ENCODE assay signal across 8 cellular contexts in the genomic region with DNA sequence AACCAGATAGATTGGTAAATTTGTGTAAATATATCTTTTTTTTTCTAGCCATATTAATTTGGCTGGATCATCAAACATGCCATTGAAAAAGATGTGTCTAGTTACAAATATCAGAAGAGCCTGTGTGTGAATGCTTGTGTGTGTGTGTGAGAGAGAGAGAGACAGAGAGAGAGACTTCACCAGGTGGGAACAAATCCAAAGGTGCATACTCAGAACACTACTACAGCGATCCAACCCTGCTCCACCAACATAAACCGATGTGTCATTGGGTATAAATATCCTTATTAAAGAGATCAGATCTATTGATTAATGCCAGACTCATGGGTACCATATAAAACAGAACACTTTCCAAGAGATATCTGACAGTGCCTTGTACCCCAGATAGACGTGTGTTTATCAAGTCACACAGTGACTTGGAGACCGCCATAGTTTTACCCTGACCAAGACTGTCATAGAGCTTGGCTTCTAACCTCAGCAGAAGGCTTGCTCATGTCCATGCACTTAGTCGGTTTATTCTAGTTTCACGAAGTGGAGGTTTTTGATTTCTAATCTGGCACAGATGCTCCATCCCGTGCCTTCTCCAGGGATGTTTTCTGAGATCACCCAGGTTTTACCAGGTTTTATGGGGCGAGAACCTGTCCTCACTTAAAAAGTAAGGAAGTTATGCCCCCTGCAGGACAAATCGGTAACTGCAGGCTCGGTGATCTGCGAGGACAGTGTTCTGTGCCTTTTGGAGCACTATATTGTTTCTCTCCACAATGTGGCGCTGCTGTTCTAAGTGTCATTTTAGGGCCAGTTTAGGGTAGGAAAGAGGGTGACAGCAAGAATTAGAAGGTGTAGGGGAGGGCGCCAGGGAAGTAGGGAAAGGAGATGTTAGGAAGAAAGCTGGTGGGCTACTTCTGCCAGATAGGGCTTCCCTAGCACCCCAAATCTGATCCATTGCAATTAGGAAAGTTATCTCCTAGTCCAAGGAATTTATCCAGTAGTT. TPM values are rescaled to one million over a fixed set of nuclear protein-coding genes. Genes with fewer than 3 reads are reported as not detected.
DNase-seq lines count a peak whose midpoint lies in the region; ATAC-seq and TF ChIP-seq lines count a peak whose summit lies in the region.

No MANE protein-coding gene starts in this region.

- 20 to 35% methylated on average over 11 to 13 of the region's 13 CpGs for WGBS in endodermal cell (ENCODE audit: insufficient coverage in 1 of 2, insufficient read length in 1 of 2), 2 experiments

- peaks cover 3% of the 10 kb centered on the region for H3K27me3 ChIP-seq in endodermal cell (ENCODE audit: control insufficient read depth, insufficient read depth, low read length, poor library complexity, severe bottlenecking)

- no peaks in the 10 kb centered on the region for H3K4me1 Mint-ChIP-seq in endodermal cell

- H3K9me3 ChIP-seq in endodermal cell (ENCODE audit: control insufficient read depth, low read length) = no peaks in the 10 kb centered on the region

- H3K4me3 ChIP-seq in endodermal cell (ENCODE audit: low read length) = no peak overlapping the region

- H3K4me3 Mint-ChIP-seq in endodermal cell = no peak overlapping the region

- no peak overlapping the region for H3K27ac Mint-ChIP-seq in endodermal cell

- no peak overlapping the region for H3K27ac ChIP-seq in endodermal cell (ENCODE audit: low read depth, low read length)

- ATAC-seq in GM19463 (IDR thresholded peaks at IDR 0.05; ENCODE audit: unreplicated experiment) = peak; percentile 66

- H3K9ac ChIP-seq in endodermal cell (ENCODE audit: extremely low read depth, low read length, poor library complexity, severe bottlenecking) = no peak overlapping the region

- no peaks in the 10 kb centered on the region for H3K36me3 Mint-ChIP-seq in endodermal cell (ENCODE audit: low read depth)

- DNase-seq in C1 segment of cervical spinal cord (lab: John Stamatoyannopoulos, UW) (peak; percentile 18 to 92 (median 78)), HuH-7.5 (ENCODE audit: low spot score) (peak; percentile 54), NOMO-1 treated with DMSO at 0.1 percent for 48 hours (lab: John Stamatoyannopoulos, UW; ENCODE audit: unreplicated experiment) (peak; percentile 93), endodermal cell (peak; percentile 99), mesenteric fat pad (ENCODE audit: low spot score) (peak; percentile 94)
- peak; percentile 87 to 94 for DNase-seq in activated CD8-positive, alpha-beta memory T cell treated with anti-CD3 and anti-CD28 coated beads for 1 hour (ENCODE audit: extremely low read depth in 1 of 2, low read depth in 1 of 2)
- DNase-seq in stimulated activated CD8-positive, alpha-beta memory T cell treated with anti-CD3 and anti-CD28 coated beads, Interleukin-2, amount 100 ng/mL, for 48 hours (ENCODE audit: low read depth in 2 of 2) = peak; percentile 83 to 97

- H3K9me3 Mint-ChIP-seq in endodermal cell = no peaks in the 10 kb centered on the region

- H3K4me1 ChIP-seq in endodermal cell (ENCODE audit: control insufficient read depth, insufficient read depth, low read length) = no peaks in the 10 kb centered on the region

- H3K27me3 Mint-ChIP-seq in endodermal cell (ENCODE audit: insufficient read depth) = peaks cover 4% of the 10 kb centered on the region

- TF ChIP-seq CTCF in endodermal cell (conservative IDR thresholded peaks at IDR 0.05) = peak; percentile 100

- H3K36me3 ChIP-seq in endodermal cell (ENCODE audit: control insufficient read depth, insufficient read depth, low read length) = no peaks in the 10 kb centered on the region

RNA-seq across cellular contexts. Expression of a gene that starts 29.3 kb away (rescaled TPM):
- total RNA-seq in endodermal cell (under 1 TPM in 1 of 2 donors, not detected in 1; 0.13 TPM), mesenteric fat pad (not detected)
- 25.0 TPM for polyA plus RNA-seq in endodermal cell (2013, experiment 1 of 2)
- polyA plus RNA-seq in endodermal cell (2013, experiment 2 of 2) = 23.5 TPM
